9 cellular contexts compared by ENCODE assay signal in genomic region chr13:62119739-62120700, GRCh38.
A peak's percentile ranks its signal among the peaks of the same experiment; 100 is the strongest.
DNase-seq lines count a peak whose midpoint lies in the region; ATAC-seq and TF ChIP-seq lines count a peak whose summit lies in the region.
"Had no signal": no experiment of that assay in that cellular context is flagged by ENCODE, and none has a peak within 500 bp of the region (broad histone marks: within the 10 kb centered on the region; RNA-seq: fewer than 3 reads in every experiment).

No MANE protein-coding gene starts in this region.

- no peak for TF ChIP-seq CTCF in colonic mucosa (IDR thresholded peaks at IDR 0.05)

- no peak overlapping the region for H3K4me3 ChIP-seq in CD4-positive, alpha-beta memory T cell (ENCODE audit: low read length in 2 of 2)
- no peak overlapping the region for H3K4me3 ChIP-seq in colonic mucosa

- H3K27ac Mint-ChIP-seq in CD4-positive, alpha-beta memory T cell: no peak overlapping the region

- no peaks in the 10 kb centered on the region for H3K4me1 ChIP-seq in CD4-positive, alpha-beta memory T cell (ENCODE audit: insufficient read depth, low read length)
- no peaks in the 10 kb centered on the region for H3K4me1 ChIP-seq in colonic mucosa

- H3K27ac ChIP-seq in CD4-positive, alpha-beta memory T cell (ENCODE audit: low read depth, low read length): no peak overlapping the region
- no peak overlapping the region for H3K27ac ChIP-seq in colonic mucosa

- H3K4me1 Mint-ChIP-seq in CD4-positive, alpha-beta memory T cell: no peaks in the 10 kb centered on the region

- no peak overlapping the region for H3K9ac ChIP-seq in colonic mucosa (ENCODE audit: low read depth in 2 of 2, low read length in 2 of 2)

- DNase-seq in A172 (ENCODE audit: low spot score) (peak; percentile 18), NCI-H69 (lab: John Stamatoyannopoulos, UW) (peak; percentile 67), erythroblast (lab: John Stamatoyannopoulos, UW) (peak; percentile 0 to 11), colonic mucosa (no peak), NCI-H226 (no peak)
- DNase-seq in CD4-positive, alpha-beta memory T cell: no peak
- DNase-seq in activated T-cell treated with anti-CD3 and anti-CD28 coated beads, Interleukin-2, amount 50 U/mL, for 1 hour: no peak
- DNase-seq: posterior cingulate gyrus had no signal

- peaks cover 0 to 6% (median under 1%) of the 10 kb centered on the region in 8 donors for H3K9me3 Mint-ChIP-seq in CD4-positive, alpha-beta memory T cell

- CTCF ChIA-PET in CD4-positive, alpha-beta memory T cell (lab: Charles Lee; ENCODE audit: partially characterized antibody): no interaction called here

- ATAC-seq in GM19395 (IDR thresholded peaks at IDR 0.05; ENCODE audit: unreplicated experiment): peak; percentile 77

- no peaks in the 10 kb centered on the region for H3K36me3 Mint-ChIP-seq in CD4-positive, alpha-beta memory T cell

- H3K27me3 ChIP-seq in CD4-positive, alpha-beta memory T cell (ENCODE audit: insufficient read depth, low read length): no peaks in the 10 kb centered on the region
- no peaks in the 10 kb centered on the region for H3K27me3 ChIP-seq in colonic mucosa

- H3K4me3 Mint-ChIP-seq in CD4-positive, alpha-beta memory T cell: no peak overlapping the region

- no peak for TF ChIP-seq POLR2A in erythroblast (IDR thresholded peaks at IDR 0.05; ENCODE audit: low read length)

- POLR2A ChIA-PET in CD4-positive, alpha-beta memory T cell (lab: Charles Lee; ENCODE audit: partially characterized antibody): no interaction called here

- H3K36me3 ChIP-seq in CD4-positive, alpha-beta memory T cell (ENCODE audit: insufficient read depth, low read length): no peaks in the 10 kb centered on the region
- no peaks in the 10 kb centered on the region for H3K36me3 ChIP-seq in colonic mucosa

- intact Hi-C loops in CD4-positive, alpha-beta memory T cell (cut with micrococcal nuclease): no loop called here
- intact Hi-C loops in colonic mucosa (cut with DNase I): no loop called here

- H3K27me3 Mint-ChIP-seq in CD4-positive, alpha-beta memory T cell: no peaks in the 10 kb centered on the region

- H3K9me3 ChIP-seq in CD4-positive, alpha-beta memory T cell (ENCODE audit: control insufficient read depth in 1 of 2, low read length in 2 of 2): no peaks in the 10 kb centered on the region
- H3K9me3 ChIP-seq in colonic mucosa: no peaks in the 10 kb centered on the region

Comparison
In these comparisons a context has a peak if more than half of its experiments do, and no peak if none do; other contexts are left out.
1. DNase-seq: peak in A172 (single experiment), NCI-H69 (single experiment) and erythroblast (2 of 2); none in CD4-positive, alpha-beta memory T cell (0 of 5), colonic mucosa (single experiment), activated T-cell treated with anti-CD3 and anti-CD28 coated beads, Interleukin-2, amount 50 U/mL, for 1 hour (single experiment) and NCI-H226 (single experiment).